29 cellular contexts compared by ENCODE assay signal in the genomic region with DNA sequence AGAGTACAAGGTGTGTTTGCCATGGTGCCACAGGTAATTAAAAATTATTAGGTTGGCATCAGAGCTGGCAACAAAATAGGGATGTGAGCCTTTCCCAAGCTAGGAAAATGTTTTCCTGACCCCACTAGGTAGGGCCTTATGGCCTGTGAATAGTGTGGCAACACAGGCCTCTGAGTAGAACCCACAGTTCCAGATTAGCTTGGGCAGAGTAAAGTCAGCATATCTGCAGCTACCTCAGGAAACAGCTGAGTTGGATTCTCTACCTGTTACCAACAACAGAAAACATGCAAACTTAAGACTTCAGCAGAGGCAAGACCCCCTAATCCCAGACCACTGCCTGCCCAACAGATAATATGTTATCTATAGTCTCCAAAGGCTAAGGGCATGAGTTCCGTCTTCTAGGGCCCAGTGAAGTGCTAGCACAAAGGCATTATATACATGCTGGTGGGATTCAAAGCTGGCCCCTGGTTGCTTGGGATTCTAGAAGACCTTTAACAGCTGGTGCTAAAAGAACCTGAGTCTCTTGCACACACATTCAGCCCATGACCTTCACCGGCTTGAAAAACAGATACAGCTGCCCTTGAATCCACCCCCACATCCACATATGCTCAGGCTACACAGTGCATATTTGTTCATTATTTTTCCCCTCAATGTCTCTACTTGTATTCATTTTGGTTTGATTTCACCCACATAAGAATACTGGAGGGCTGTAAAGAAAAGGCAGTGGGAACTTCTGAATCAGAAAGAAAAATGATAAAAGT.
"Had no signal": no experiment of that assay in that cellular context is flagged by ENCODE, and none has a peak within 500 bp of the region (broad histone marks: within the 10 kb centered on the region; RNA-seq: fewer than 3 reads in every experiment).

No MANE protein-coding gene starts in this region.

- H3K27me3 Mint-ChIP-seq: activated B cell treated with CpG ODN at 0.5 μM for 24 hours; activated naive CD8-positive, alpha-beta T cell; naive B cell; stimulated activated memory B cell treated with anti-CD40 and anti-IgM and Interleukin-4, amounts not matched to agents 10 μg/mL and 1 μg/mL and 100 μg/mL, for 72 hours; stimulated activated naive CD8-positive, alpha-beta T cell treated with anti-CD3 and anti-CD28 coated beads, Interleukin-15, amount 100 ng/mL, for 72 hours; T-helper 17 cell; type B pancreatic cell had no signal

- H3K4me1 Mint-ChIP-seq: activated B cell treated with CpG ODN at 0.5 μM for 24 hours; naive B cell; stimulated activated memory B cell treated with anti-CD40 and anti-IgM and Interleukin-4, amounts not matched to agents 10 μg/mL and 1 μg/mL and 100 μg/mL, for 72 hours; T-helper 17 cell had no signal

- H2AFZ ChIP-seq: hepatocyte had no signal

- H3K4me3 Mint-ChIP-seq: activated B cell treated with CpG ODN at 0.5 μM for 24 hours; activated naive CD8-positive, alpha-beta T cell; mesothelial cell of epicardium; naive B cell; stimulated activated memory B cell treated with anti-CD40 and anti-IgM and Interleukin-4, amounts not matched to agents 10 μg/mL and 1 μg/mL and 100 μg/mL, for 72 hours; stimulated activated naive CD8-positive, alpha-beta T cell treated with anti-CD3 and anti-CD28 coated beads, Interleukin-15, amount 100 ng/mL, for 72 hours; T-helper 17 cell; type B pancreatic cell had no signal

- H3K4me1 ChIP-seq: colonic mucosa, gastroesophageal sphincter, prostate gland, uterus had no signal

- H3K4me2 ChIP-seq: hepatocyte, smooth muscle cell had no signal

- H3K9me3 Mint-ChIP-seq: activated B cell treated with CpG ODN at 0.5 μM for 24 hours; mesothelial cell of epicardium; naive B cell; stimulated activated memory B cell treated with anti-CD40 and anti-IgM and Interleukin-4, amounts not matched to agents 10 μg/mL and 1 μg/mL and 100 μg/mL, for 72 hours; stimulated activated naive CD8-positive, alpha-beta T cell treated with anti-CD3 and anti-CD28 coated beads, Interleukin-15, amount 100 ng/mL, for 72 hours; type B pancreatic cell had no signal

- H3K9me3 ChIP-seq: colonic mucosa, gastroesophageal sphincter, ovary, prostate gland, uterus had no signal

- DNase-seq: activated B cell treated with CpG ODN at 0.5 μM for 24 hours; activated CD4-positive, alpha-beta T cell treated with anti-CD3 and anti-CD28 coated beads for 48 hours; activated CD4-positive, alpha-beta T cell treated with anti-CD3 and anti-CD28 coated beads, Interleukin-2, amount 50 U/mL, for 48 hours; activated CD8-positive, alpha-beta memory T cell treated with anti-CD3 and anti-CD28 coated beads for 24 hours; activated effector memory CD4-positive, alpha-beta T cell treated with Interleukin-2 at 50 U/mL for 16 hours; activated naive CD4-positive, alpha-beta T cell treated with Interleukin-2 at 50 U/mL for 16 hours; anterior cingulate cortex; colonic mucosa; effector CD8-positive, alpha-beta T cell; islet precursor cell; mammary epithelial cell; naive B cell; ovary; stimulated activated CD4-positive, alpha-beta T cell treated with anti-CD3 and anti-CD28 coated beads, Interleukin-1b, Interleukin-23, amount 100 ng/mL, for 48 hours; stimulated activated CD4-positive, alpha-beta T cell treated with anti-CD3 and anti-CD28 coated beads, Interleukin-4, amount 100 ng/mL, for 4 hours; stimulated activated CD8-positive, alpha-beta memory T cell treated with anti-CD3 and anti-CD28 coated beads, Interleukin-4, amount 100 ng/mL, for 48 hours; stimulated activated naive CD8-positive, alpha-beta T cell treated with anti-CD3 and anti-CD28 coated beads, Interleukin-15, amount 100 ng/mL, for 72 hours; substantia nigra; T-helper 17 cell; T1000; uterus had no signal

- H3K27ac ChIP-seq: colonic mucosa, gastroesophageal sphincter, hepatocyte, ovary, prostate gland, uterus had no signal

- ATAC-seq: gastroesophageal sphincter; stimulated activated memory B cell treated with anti-CD40 and anti-IgM and Interleukin-4, amounts not matched to agents 10 μg/mL and 1 μg/mL and 100 μg/mL, for 72 hours; stimulated activated naive CD8-positive, alpha-beta T cell treated with anti-CD3 and anti-CD28 coated beads, Interleukin-15, amount 100 ng/mL, for 72 hours; T-helper 17 cell had no signal

- H3K27ac Mint-ChIP-seq: activated B cell treated with CpG ODN at 0.5 μM for 24 hours; activated naive CD8-positive, alpha-beta T cell; mesothelial cell of epicardium; stimulated activated memory B cell treated with anti-CD40 and anti-IgM and Interleukin-4, amounts not matched to agents 10 μg/mL and 1 μg/mL and 100 μg/mL, for 72 hours; stimulated activated naive CD8-positive, alpha-beta T cell treated with anti-CD3 and anti-CD28 coated beads, Interleukin-15, amount 100 ng/mL, for 72 hours; T-helper 17 cell; type B pancreatic cell had no signal

- H3K4me3 ChIP-seq: colonic mucosa, gastroesophageal sphincter, hepatocyte, ovary, prostate gland, smooth muscle cell, uterus had no signal

- H3K36me3 ChIP-seq: colonic mucosa, ovary, prostate gland, uterus had no signal

- H3K27me3 ChIP-seq: colonic mucosa, gastroesophageal sphincter, hepatocyte, ovary, uterus had no signal
